In the genomic region with DNA sequence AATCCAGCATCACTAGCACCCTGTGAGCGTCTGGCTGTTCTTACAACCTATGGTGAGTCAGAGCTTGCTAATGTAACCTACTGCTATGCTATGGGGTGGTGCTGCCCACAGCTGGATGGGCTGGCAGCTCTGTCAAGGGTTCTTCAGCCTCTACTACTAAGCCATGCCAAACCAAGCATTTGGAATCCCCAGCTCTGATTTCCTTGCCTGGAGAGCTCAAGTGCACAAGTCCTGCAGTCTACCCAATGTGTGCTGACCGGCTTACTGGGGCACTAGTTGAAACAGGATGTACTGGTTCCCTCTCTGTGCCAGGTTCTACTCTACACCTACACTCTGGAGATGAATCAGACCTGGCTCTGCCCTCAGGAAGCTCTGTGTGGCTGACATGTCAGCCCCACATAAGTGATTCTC, we compare ENCODE assay signal across 11 cellular contexts. TPM values are rescaled to one million over a fixed set of nuclear protein-coding genes. Genes with fewer than 3 reads are reported as not detected.
DNase-seq lines count a peak whose midpoint lies in the region; ATAC-seq and TF ChIP-seq lines count a peak whose summit lies in the region.
"Had no signal": no experiment of that assay in that cellular context is flagged by ENCODE, and none has a peak within 500 bp of the region (broad histone marks: within the 10 kb centered on the region; RNA-seq: fewer than 3 reads in every experiment).

No MANE protein-coding gene starts in this region.

- peaks cover 13% of the 10 kb centered on the region; the same call in 1 of the 2 replicates for H3K36me3 ChIP-seq in OCI-LY7 (ENCODE audit: insufficient read depth, low read length)
- H3K36me3 ChIP-seq: pancreas had no signal

- H3K27ac ChIP-seq in OCI-LY7 (ENCODE audit: low read depth, low read length, poor library complexity, severe bottlenecking): no peak overlapping the region
- H3K27ac ChIP-seq: pancreas had no signal

- H3K9me3 Mint-ChIP-seq in IgD-negative memory B cell: no peaks in the 10 kb centered on the region
- no peaks in the 10 kb centered on the region for H3K9me3 Mint-ChIP-seq in activated naive CD8-positive, alpha-beta T cell treated with anti-CD3 and anti-CD28 coated beads, Interleukin-2, amount 50 U/mL, for 24 hours

- H3K27ac Mint-ChIP-seq in IgD-negative memory B cell: peak overlapping the region; percentile 29 to 81 (median 76)
- peak overlapping the region; percentile 70 for H3K27ac Mint-ChIP-seq in activated naive CD8-positive, alpha-beta T cell treated with anti-CD3 and anti-CD28 coated beads, Interleukin-2, amount 50 U/mL, for 24 hours

- POLR2A ChIA-PET in AG04449 (lab: Yijun Ruan, JAX) (no interaction called here), OCI-LY7 (lab: Charles Lee) (interaction anchor here (1.1 kb wide), 1 partner anchor 9 kb away, joined by 3 read pairs; no protein-coding TSS in a partner anchor)

- no peaks in the 10 kb centered on the region for H3K9me2 ChIP-seq in OCI-LY7 (ENCODE audit: insufficient read depth, low read length)

- DNase-seq in AG04449 (ENCODE audit: low read depth, low spot score) (peak; percentile 16), kidney glomerular epithelial cell (lab: John Stamatoyannopoulos, UW) (peak; percentile 5), OCI-LY7 (ENCODE audit: low spot score) (no peak), COLO829 (ENCODE audit: low spot score) (no peak)
- no peak for DNase-seq in activated naive CD8-positive, alpha-beta T cell treated with anti-CD3 and anti-CD28 coated beads, Interleukin-2, amount 50 U/mL, for 24 hours
- no peak for DNase-seq in effector CD8-positive, alpha-beta T cell (lab: John Stamatoyannopoulos, UW)
- DNase-seq: DMS79 treated with DMSO at 0.1 percent for 48 hours, NCI-H1092 treated with DMSO at 0.1 percent for 48 hours had no signal

- intact Hi-C loops in OCI-LY7 (cut with micrococcal nuclease; ENCODE audit: unreplicated experiment): no loop called here

- no TSS peak for BruUV-seq in OCI-LY7 (replicated peaks; lab: Mats Ljungman, UMichigan)

- H3K4me3 ChIP-seq in AG04449 (ENCODE audit: low read depth, low read length): no peak overlapping the region
- H3K4me3 ChIP-seq in OCI-LY7 (ENCODE audit: low read depth, low read length, poor library complexity, severe bottlenecking): no peak overlapping the region
- H3K4me3 ChIP-seq: pancreas had no signal

- peaks cover 32% of the 10 kb centered on the region for H3K4me1 ChIP-seq in OCI-LY7 (ENCODE audit: insufficient read depth, low read length, poor library complexity, severe bottlenecking)

- H3K36me3 Mint-ChIP-seq in IgD-negative memory B cell: no peaks in the 10 kb centered on the region
- peaks cover 13% of the 10 kb centered on the region for H3K36me3 Mint-ChIP-seq in activated naive CD8-positive, alpha-beta T cell treated with anti-CD3 and anti-CD28 coated beads, Interleukin-2, amount 50 U/mL, for 24 hours (ENCODE audit: low read depth)

- no peaks in the 10 kb centered on the region for H3K9me3 ChIP-seq in OCI-LY7 (ENCODE audit: low read length)
- H3K9me3 ChIP-seq: pancreas had no signal

- H3K79me2 ChIP-seq in OCI-LY7 (ENCODE audit: insufficient read depth, low read depth, low read length): 0 out of 2 replicates have a peak, but pooled peaks cover 9% of the 10 kb centered on the region

- H3K27me3 Mint-ChIP-seq in IgD-negative memory B cell: no peaks in the 10 kb centered on the region
- no peaks in the 10 kb centered on the region for H3K27me3 Mint-ChIP-seq in activated naive CD8-positive, alpha-beta T cell treated with anti-CD3 and anti-CD28 coated beads, Interleukin-2, amount 50 U/mL, for 24 hours

- peaks cover 32 to 55% (median 37%) of the 10 kb centered on the region in 3 donors for H3K4me1 Mint-ChIP-seq in IgD-negative memory B cell
- peaks cover 84% of the 10 kb centered on the region for H3K4me1 Mint-ChIP-seq in activated naive CD8-positive, alpha-beta T cell treated with anti-CD3 and anti-CD28 coated beads, Interleukin-2, amount 50 U/mL, for 24 hours

- TF ChIP-seq CTCF in AG04449 (IDR thresholded peaks at IDR 0.05; ENCODE audit: insufficient read depth, low read length, missing control alignments) (no peak), OCI-LY7 (conservative IDR thresholded peaks at IDR 0.05; ENCODE audit: low read length) (no peak)

- no peak overlapping the region for H2AFZ ChIP-seq in OCI-LY7 (ENCODE audit: low read length)

- H3K4me3 Mint-ChIP-seq in IgD-negative memory B cell: peak overlapping the region in 1 of 4 donors; percentile 34
- peak overlapping the region; percentile 43 for H3K4me3 Mint-ChIP-seq in activated naive CD8-positive, alpha-beta T cell treated with anti-CD3 and anti-CD28 coated beads, Interleukin-2, amount 50 U/mL, for 24 hours

- CTCF ChIA-PET in AG04449 (lab: Yijun Ruan, JAX): interaction anchor here (0.8 to 10.5 kb wide), 10 partner anchors 8 to 285 kb away, joined by 3 to 349 read pairs (median 3); partner anchors contain the start of genes DCAF1 and RBM15B
- CTCF ChIA-PET in OCI-LY7 (lab: Charles Lee; ENCODE audit: unreplicated experiment): no interaction called here

- no peaks in the 10 kb centered on the region for H4K20me1 ChIP-seq in OCI-LY7 (ENCODE audit: insufficient read depth, low read length)

- ATAC-seq in activated naive CD8-positive, alpha-beta T cell treated with anti-CD3 and anti-CD28 coated beads, Interleukin-2, amount 50 U/mL, for 24 hours: peak; percentile 66
- no peak for ATAC-seq in HG02588 (IDR thresholded peaks at IDR 0.05; ENCODE audit: unreplicated experiment)
- ATAC-seq: pancreas had no signal

- no peak overlapping the region; the same call in 1 of the 2 replicates for H3K4me2 ChIP-seq in OCI-LY7 (ENCODE audit: low read length)

RNA-seq across cellular contexts. Expression of gene TEX264, which starts 4.2 kb away (rescaled TPM):
- 100 TPM for polyA plus RNA-seq in IgD-negative memory B cell
- total RNA-seq in OCI-LY7 (2014; rRNA removed; shearing (Covaris generic)): 42.4 and 50.3 TPM in 2 replicates
- 42.7 and 45.6 TPM in 2 replicates for total RNA-seq in OCI-LY7 (2022)

RNA-seq across cellular contexts. Expression of gene GRM2, which starts 31.7 kb away (rescaled TPM):
- polyA plus RNA-seq in IgD-negative memory B cell: not detected
- total RNA-seq in OCI-LY7 (2014; rRNA removed; shearing (Covaris generic)): 0.06 and 0.28 TPM in 2 replicates
- total RNA-seq in OCI-LY7 (2022): 0.11 and 0.29 TPM in 2 replicates

Comparison
In these comparisons a context has a peak if more than half of its experiments do, and no peak if none do; other contexts are left out.
1. DNase-seq: peak in AG04449 (single experiment) and kidney glomerular epithelial cell (single experiment); none in activated naive CD8-positive, alpha-beta T cell treated with anti-CD3 and anti-CD28 coated beads, Interleukin-2, amount 50 U/mL, for 24 hours (single experiment), OCI-LY7 (single experiment), COLO829 (single experiment) and effector CD8-positive, alpha-beta T cell (single experiment).